15 cellular contexts compared by ENCODE assay signal in the genomic region with DNA sequence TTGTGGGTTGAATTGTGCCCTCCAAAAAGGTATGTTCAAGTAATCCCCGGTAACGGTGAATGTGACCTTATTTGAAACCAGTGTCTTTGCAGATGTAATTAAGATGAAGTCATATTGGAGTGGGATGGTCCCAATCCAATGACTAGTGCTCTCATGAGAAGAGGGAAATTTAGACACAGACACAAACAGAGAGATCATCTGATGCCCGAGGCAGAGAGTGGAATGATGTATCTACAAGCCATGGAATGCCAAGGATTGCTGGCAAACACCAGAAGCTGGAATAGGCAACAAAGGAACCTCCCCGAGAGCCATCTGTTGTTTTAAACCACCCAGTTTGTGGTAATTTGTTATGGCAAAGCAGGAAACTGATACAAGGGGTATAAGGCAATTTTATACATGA.
"Had no signal": no experiment of that assay in that cellular context is flagged by ENCODE, and none has a peak within 500 bp of the region (broad histone marks: within the 10 kb centered on the region; RNA-seq: fewer than 3 reads in every experiment).

No MANE protein-coding gene starts in this region.

- H3K27me3 Mint-ChIP-seq: activated CD8-positive, alpha-beta memory T cell treated with anti-CD3 and anti-CD28 coated beads, Interleukin-2, amount 10 ng/mL, durations not matched to agents 7 days and 5 days; activated naive CD8-positive, alpha-beta T cell treated with anti-CD3 and anti-CD28 coated beads for 36 hours had no signal

- H3K9ac ChIP-seq: parathyroid adenoma had no signal

- H3K27ac ChIP-seq: esophagus squamous epithelium, hepatocyte, parathyroid adenoma, transverse colon had no signal

- H3K4me1 ChIP-seq: esophagus squamous epithelium, parathyroid adenoma, transverse colon had no signal

- H3K9me3 ChIP-seq: esophagus squamous epithelium, transverse colon had no signal

- ATAC-seq: activated CD8-positive, alpha-beta memory T cell treated with anti-CD3 and anti-CD28 coated beads, Interleukin-2, amount 10 ng/mL, durations not matched to agents 7 days and 5 days; left ventricle myocardium superior had no signal

- H2AFZ ChIP-seq: hepatocyte, parathyroid adenoma had no signal

- H3K27ac Mint-ChIP-seq: activated CD8-positive, alpha-beta memory T cell treated with anti-CD3 and anti-CD28 coated beads, Interleukin-2, amount 10 ng/mL, durations not matched to agents 7 days and 5 days; activated naive CD8-positive, alpha-beta T cell treated with anti-CD3 and anti-CD28 coated beads for 36 hours; activated T-cell treated with anti-CD3 and anti-CD28 coated beads, Interleukin-2, amount 50 U/mL, for 24 hours; T-helper 2 cell treated with Interferon-gamma antibody and Interleukin-4, amounts not matched to agents 5 μg/mL and 100 μg/mL, for 36 hours had no signal

- DNase-seq: activated CD4-positive, alpha-beta T cell treated with anti-CD3 and anti-CD28 coated beads for 1 hour; activated CD4-positive, alpha-beta T cell treated with anti-CD3 and anti-CD28 coated beads, Interleukin-2, amount 50 U/mL, for 48 hours; activated CD8-positive, alpha-beta memory T cell treated with anti-CD3 and anti-CD28 coated beads, Interleukin-2, amount 10 ng/mL, durations not matched to agents 7 days and 5 days; activated gamma-delta T cell; activated naive CD8-positive, alpha-beta T cell treated with anti-CD3 and anti-CD28 coated beads for 36 hours; activated T-cell treated with anti-CD3 and anti-CD28 coated beads, Interleukin-2, amount 50 U/mL, for 24 hours; esophagus squamous epithelium; kidney; left ventricle myocardium superior; stimulated activated naive CD4-positive, alpha-beta T cell; transverse colon had no signal

- H3K4me2 ChIP-seq: hepatocyte, smooth muscle cell had no signal

- H3K4me3 ChIP-seq: esophagus squamous epithelium, hepatocyte, smooth muscle cell, transverse colon had no signal

- H3K27me3 ChIP-seq: esophagus squamous epithelium, hepatocyte, transverse colon had no signal

- H3K4me3 Mint-ChIP-seq: activated CD8-positive, alpha-beta memory T cell treated with anti-CD3 and anti-CD28 coated beads, Interleukin-2, amount 10 ng/mL, durations not matched to agents 7 days and 5 days; activated naive CD8-positive, alpha-beta T cell treated with anti-CD3 and anti-CD28 coated beads for 36 hours; activated T-cell treated with anti-CD3 and anti-CD28 coated beads, Interleukin-2, amount 50 U/mL, for 24 hours; T-helper 2 cell treated with Interferon-gamma antibody and Interleukin-4, amounts not matched to agents 5 μg/mL and 100 μg/mL, for 36 hours had no signal

- H3K36me3 ChIP-seq: transverse colon had no signal
